Comparison of ENCODE assay signal across 10 cellular contexts in the genomic region with DNA sequence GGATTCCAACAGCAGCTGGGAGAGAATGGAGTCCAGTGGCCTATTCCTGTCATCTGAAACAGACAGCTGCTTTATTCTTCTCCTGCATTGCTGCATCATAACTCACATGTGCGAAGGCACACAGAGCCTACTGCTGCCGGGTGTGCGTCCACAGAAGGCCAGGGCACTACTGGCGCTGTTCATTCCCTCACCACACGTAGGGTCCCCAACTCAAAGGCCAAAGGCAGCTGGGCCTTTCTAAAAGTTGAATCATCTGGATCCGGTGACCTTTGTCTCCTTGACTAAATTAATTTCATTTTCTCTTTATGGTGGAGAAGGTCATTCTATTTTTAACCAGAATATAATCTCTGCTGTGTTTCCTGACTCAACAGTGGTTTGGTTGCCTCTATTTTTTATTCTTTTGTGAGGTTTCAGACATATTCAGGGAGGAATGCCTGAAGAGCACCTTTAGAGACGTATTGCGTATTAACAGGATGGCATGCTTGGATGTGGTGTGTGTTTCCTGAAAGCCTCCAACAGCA. TPM values are rescaled to one million over a fixed set of nuclear protein-coding genes. Genes with fewer than 3 reads are reported as not detected.
DNase-seq lines count a peak whose midpoint lies in the region; ATAC-seq, FAIRE-seq and TF ChIP-seq lines count a peak whose summit lies in the region.
"Had no signal": no experiment of that assay in that cellular context is flagged by ENCODE, and none has a peak within 500 bp of the region (broad histone marks: within the 10 kb centered on the region; RNA-seq: fewer than 3 reads in every experiment).

No MANE protein-coding gene starts in this region.

- no peaks in the 10 kb centered on the region for H3K9me1 ChIP-seq in keratinocyte (ENCODE audit: control insufficient read depth, extremely low read depth, insufficient read depth, low read length)

- H3K36me3 Mint-ChIP-seq in T-cell: peaks cover 22% of the 10 kb centered on the region

- CTCF ChIA-PET in T-cell (lab: Charles Lee): interaction anchor here in 1 of 2 donors (0.6 kb wide), 2 partner anchors 11 to 168 kb away, joined by 3 read pairs; no protein-coding TSS in a partner anchor

- H3K9me3 ChIP-seq in BLaER1 (no peaks in the 10 kb centered on the region), keratinocyte (ENCODE audit: control insufficient read depth, low read depth, low read length) (no peaks in the 10 kb centered on the region)

- H3K79me2 ChIP-seq in keratinocyte (ENCODE audit: control insufficient read depth, insufficient read depth, low read length): no peaks in the 10 kb centered on the region

- no peak for TF ChIP-seq CTCF in keratinocyte (optimal IDR thresholded peaks at IDR 0.05 in 1 of 3, IDR thresholded peaks at IDR 0.05 in 1 of 3, conservative IDR thresholded peaks at IDR 0.05 in 1 of 3; ENCODE audit: extremely low read depth in 1 of 3, insufficient read depth in 2 of 3, low read length in 3 of 3)

- H3K27ac Mint-ChIP-seq in T-cell: peak overlapping the region; percentile 29 to 49

- H3K4me3 ChIP-seq in BLaER1: no peak overlapping the region
- H3K4me3 ChIP-seq in keratinocyte (ENCODE audit: control insufficient read depth in 2 of 3, extremely low read depth in 1 of 3, insufficient read depth in 2 of 3, low read depth in 1 of 3, low read length in 3 of 3): no peak overlapping the region

- H3K9ac ChIP-seq in BLaER1: peak overlapping the region; percentile 55
- peak overlapping the region; percentile 31 for H3K9ac ChIP-seq in keratinocyte (ENCODE audit: control insufficient read depth, extremely low read depth, insufficient read depth, low read length)

- no peak for DNase-seq in T-cell
- no peak for DNase-seq in keratinocyte (ENCODE audit: low read depth, low spot score)
- DNase-seq in NCI-H187 treated with DMSO at 0.1 percent for 48 hours (lab: John Stamatoyannopoulos, UW): no peak
- DNase-seq: NCI-H146; stimulated activated CD4-positive, alpha-beta T cell treated with anti-CD3 and anti-CD28 coated beads, Interleukin-2, amount 100 ng/mL, for 24 hours had no signal

- H2AFZ ChIP-seq in keratinocyte (ENCODE audit: control insufficient read depth, low read length): peak overlapping the region; percentile 29

- peaks cover 78% of the 10 kb centered on the region for H3K4me1 ChIP-seq in BLaER1
- H3K4me1 ChIP-seq in keratinocyte (ENCODE audit: control insufficient read depth, extremely low read depth, insufficient read depth, low read length): peaks cover 34% of the 10 kb centered on the region

- ATAC-seq in T-cell (replicated peaks in 1 of 4) (peak in 3 of 4 experiments; percentile 36 to 92 (median 46)), HG03520 (IDR thresholded peaks at IDR 0.05; ENCODE audit: unreplicated experiment) (no peak), HG02840 (IDR thresholded peaks at IDR 0.05; ENCODE audit: low FRiP score, unreplicated experiment) (no peak)

- H4K20me1 ChIP-seq in BLaER1: no peaks in the 10 kb centered on the region
- no peaks in the 10 kb centered on the region for H4K20me1 ChIP-seq in keratinocyte (ENCODE audit: control insufficient read depth, extremely low read depth, insufficient read depth, low read length)

- peak; percentile 55 for FAIRE-seq in keratinocyte (lab: Jason Lieb, UNC)
- FAIRE-seq: bronchial epithelial cell had no signal

- peak overlapping the region; percentile 83 for H3K4me2 ChIP-seq in BLaER1
- peak overlapping the region; percentile 23 for H3K4me2 ChIP-seq in keratinocyte (ENCODE audit: control insufficient read depth, extremely low read depth, insufficient read depth, low read depth, low read length)

- H3K27me3 ChIP-seq in BLaER1: no peaks in the 10 kb centered on the region
- H3K27me3 ChIP-seq in keratinocyte (ENCODE audit: control insufficient read depth, extremely low read depth, insufficient read depth, low read length): no peaks in the 10 kb centered on the region

- no peaks in the 10 kb centered on the region for H3K9me3 Mint-ChIP-seq in T-cell

- dilution Hi-C loops in keratinocyte (cut with MboI; ENCODE audit: extremely low pct_ligation_motif_present, low sequenced_read_pairs): no loop called here

- peaks cover 19 to 33% (median 22%) of the 10 kb centered on the region in 3 donors for H3K4me1 Mint-ChIP-seq in T-cell

- POLR2A ChIA-PET in T-cell (lab: Charles Lee): interaction anchor here (0.6 kb wide), 2 partner anchors 8 to 1200 kb away, joined by 3 read pairs; no protein-coding TSS in a partner anchor

- peak overlapping the region; percentile 11 to 49 (median 41) for H3K4me3 Mint-ChIP-seq in T-cell

- H3K27ac ChIP-seq in BLaER1 (peak overlapping the region; percentile 81), keratinocyte (ENCODE audit: control insufficient read depth, insufficient read depth, low read length) (peak overlapping the region; percentile 84)

- H3K27me3 Mint-ChIP-seq in T-cell: no peaks in the 10 kb centered on the region

- H3K36me3 ChIP-seq in BLaER1 (peaks cover 18% of the 10 kb centered on the region; the same call in 1 of the 2 replicates), keratinocyte (ENCODE audit: control insufficient read depth in 2 of 2, extremely low read depth in 1 of 2, insufficient read depth in 2 of 2, low read length in 2 of 2) (peaks cover 0 to 2% of the 10 kb centered on the region in 2 experiments)

RNA-seq across cellular contexts. Expression of gene SPATA24, which starts 10.8 kb away (rescaled TPM):
- 1 to 10 TPM; 3.6 to 9.0 (median 4.8) TPM for total RNA-seq in T-cell
- 2.7 to 4.9 TPM (median 4.0 TPM) in 3 replicates for polyA plus RNA-seq in keratinocyte
- polyA plus RNA-seq in keratinocyte (2011; ENCODE audit: low read depth): 0.67 TPM
- polyA plus RNA-seq in keratinocyte (2011; cell fraction: cytosol; rRNA removed): 2.4 and 2.6 TPM in 2 replicates
- polyA plus RNA-seq in keratinocyte (2011; cell fraction: nucleus; rRNA removed): 2.6 TPM in 2 replicates
- 1.9 and 6.4 TPM in 2 replicates for polyA plus RNA-seq in keratinocyte (2012; ENCODE audit: low replicate concordance)
- 0.99 to 1.9 TPM (median 1.9 TPM) in 3 replicates for polyA minus RNA-seq in keratinocyte
- not detected for polyA minus RNA-seq in keratinocyte (2011; cell fraction: cytosol; rRNA and poly(A)+ RNA removed)
- polyA minus RNA-seq in keratinocyte (2011; cell fraction: nucleus; rRNA and poly(A)+ RNA removed): 1.2 and 2.1 TPM in 2 replicates

RNA-seq across cellular contexts. Expression of gene PROB1, which starts 19.8 kb away (rescaled TPM):
- total RNA-seq in T-cell: 1 to 10 TPM in 3 of 5 donors, under 1 TPM in 2; 0.58 to 1.7 (median 1.5) TPM
- 0.22 to 0.32 TPM (median 0.26 TPM) in 3 replicates for polyA plus RNA-seq in keratinocyte
- 0.06 TPM for polyA plus RNA-seq in keratinocyte (2011; ENCODE audit: low read depth)
- polyA plus RNA-seq in keratinocyte (2011; cell fraction: cytosol; rRNA removed): 0.10 and 0.18 TPM in 2 replicates
- 0.37 and 0.48 TPM in 2 replicates for polyA plus RNA-seq in keratinocyte (2011; cell fraction: nucleus; rRNA removed)
- polyA plus RNA-seq in keratinocyte (2012; ENCODE audit: low replicate concordance): 0.16 and 1.2 TPM in 2 replicates
- 0.10 to 0.33 TPM (median 0.16 TPM) in 3 replicates for polyA minus RNA-seq in keratinocyte
- polyA minus RNA-seq in keratinocyte (2011; cell fraction: cytosol; rRNA and poly(A)+ RNA removed): 0.38 TPM
- polyA minus RNA-seq in keratinocyte (2011; cell fraction: nucleus; rRNA and poly(A)+ RNA removed): 0.42 and 0.47 TPM in 2 replicates

RNA-seq across cellular contexts. Expression of gene DNAJC18, which starts 24.7 kb away (rescaled TPM):
- total RNA-seq in T-cell: 1 to 10 TPM; 4.7 to 7.2 (median 6.4) TPM
- polyA plus RNA-seq in keratinocyte: 3.0 to 6.6 TPM (median 3.6 TPM) in 3 replicates
- polyA plus RNA-seq in keratinocyte (2011; ENCODE audit: low read depth): 1.7 TPM
- 2.0 and 3.6 TPM in 2 replicates for polyA plus RNA-seq in keratinocyte (2011; cell fraction: cytosol; rRNA removed)
- polyA plus RNA-seq in keratinocyte (2011; cell fraction: nucleus; rRNA removed): 4.3 TPM in 2 replicates
- polyA plus RNA-seq in keratinocyte (2012; ENCODE audit: low replicate concordance): 0.79 and 4.7 TPM in 2 replicates
- polyA minus RNA-seq in keratinocyte: 1.1 to 2.7 TPM (median 2.7 TPM) in 3 replicates
- polyA minus RNA-seq in keratinocyte (2011; cell fraction: cytosol; rRNA and poly(A)+ RNA removed): 4.6 TPM
- polyA minus RNA-seq in keratinocyte (2011; cell fraction: nucleus; rRNA and poly(A)+ RNA removed): 1.1 and 3.7 TPM in 2 replicates

RNA-seq across cellular contexts. Expression of gene MZB1, which starts 24.9 kb away (rescaled TPM):
- 1 to 10 TPM; 2.2 to 6.5 (median 5.0) TPM for total RNA-seq in T-cell
- polyA plus RNA-seq in keratinocyte: 0.13 to 0.27 TPM in 2 of 3 replicates, not detected in the other
- polyA plus RNA-seq in keratinocyte (2011; ENCODE audit: low read depth): not detected
- polyA plus RNA-seq in keratinocyte (2011; cell fraction: cytosol; rRNA removed): not detected in 2 replicates
- polyA plus RNA-seq in keratinocyte (2011; cell fraction: nucleus; rRNA removed): 0.09 and 0.10 TPM in 2 replicates
- 0.13 TPM in 1 of 2 replicates, not detected in the other for polyA plus RNA-seq in keratinocyte (2012; ENCODE audit: low replicate concordance)
- polyA minus RNA-seq in keratinocyte: 0.22 to 0.46 TPM in 2 of 3 replicates, not detected in the other
- polyA minus RNA-seq in keratinocyte (2011; cell fraction: cytosol; rRNA and poly(A)+ RNA removed): not detected
- 0.42 TPM in 1 of 2 replicates, not detected in the other for polyA minus RNA-seq in keratinocyte (2011; cell fraction: nucleus; rRNA and poly(A)+ RNA removed)
- total RNA-seq: bronchial epithelial cell, kidney epithelial cell had no signal

RNA-seq across cellular contexts. Expression of gene SLC23A1, which starts 31.6 kb away (rescaled TPM):
- total RNA-seq in T-cell: under 1 TPM in 2 of 5 donors, not detected in 3; 0.15 to 0.86 TPM
- 0.03 TPM in 1 of 3 replicates, not detected in the others for polyA plus RNA-seq in keratinocyte
- polyA plus RNA-seq in keratinocyte (2011; ENCODE audit: low read depth): not detected
- not detected in 2 replicates for polyA plus RNA-seq in keratinocyte (2011; cell fraction: cytosol; rRNA removed)
- polyA plus RNA-seq in keratinocyte (2011; cell fraction: nucleus; rRNA removed): not detected in 2 replicates
- 0.06 TPM in 1 of 2 replicates, not detected in the other for polyA plus RNA-seq in keratinocyte (2012; ENCODE audit: low replicate concordance)
- polyA minus RNA-seq in keratinocyte: not detected in 3 replicates
- polyA minus RNA-seq in keratinocyte (2011; cell fraction: cytosol; rRNA and poly(A)+ RNA removed): not detected
- polyA minus RNA-seq in keratinocyte (2011; cell fraction: nucleus; rRNA and poly(A)+ RNA removed): not detected in 2 replicates
- total RNA-seq: bronchial epithelial cell, kidney epithelial cell had no signal

Comparison
In these comparisons a context has a peak if more than half of its experiments do, and no peak if none do; other contexts are left out.
1. ATAC-seq: peak in T-cell (3 of 4); none in HG03520 (single experiment) and HG02840 (single experiment).